Comparison of ENCODE assay signal across 17 cellular contexts in genomic region chr1:159838715-159839114, GRCh38. TPM values are rescaled to one million over a fixed set of nuclear protein-coding genes. Genes with fewer than 3 reads are reported as not detected.
DNase-seq lines count a peak whose midpoint lies in the region; ATAC-seq, FAIRE-seq and TF ChIP-seq lines count a peak whose summit lies in the region.
"Had no signal": no experiment of that assay in that cellular context is flagged by ENCODE, and none has a peak within 500 bp of the region (broad histone marks: within the 10 kb centered on the region; RNA-seq: fewer than 3 reads in every experiment).

No MANE protein-coding gene starts in this region.

- no peak overlapping the region for H3K9ac ChIP-seq in K562 (ENCODE audit: insufficient read depth in 1 of 2, low read depth in 2 of 2, low read length in 2 of 2)

- 0% methylated on average over 1 of the region's 1 CpG for WGBS in K562 (ENCODE audit: insufficient coverage, low coverage, missing lambda C conversion rate)

- peak in 2 of 4 experiments; percentile 13 to 26 for DNase-seq in K562 (ENCODE audit: extremely low read depth in 1 of 4, low spot score in 3 of 4)
- DNase-seq in stimulated activated CD4-positive, alpha-beta T cell treated with anti-CD3 and anti-CD28 coated beads, Interleukin-1b, Interleukin-23, amount 100 ng/mL, for 48 hours: no peak
- no peak for DNase-seq in activated CD4-positive, alpha-beta T cell treated with anti-CD3 and anti-CD28 coated beads, Interleukin-2, amount 10 ng/mL, durations not matched to agents 7 days and 5 days
- no peak for DNase-seq in RKO (ENCODE audit: low spot score)
- no peak for DNase-seq in A172 (ENCODE audit: low spot score)
- DNase-seq: activated CD4-positive, alpha-beta T cell treated with anti-CD3 and anti-CD28 coated beads, Interleukin-2, amount 50 U/mL, for 4 hours; adrenal gland; lower lobe of right lung; NCI-H524; stimulated activated CD4-positive, alpha-beta T cell treated with anti-CD3 and anti-CD28 coated beads, Interleukin-2, amount 100 ng/mL, for 24 hours had no signal

- no peak overlapping the region for H2AFZ ChIP-seq in K562 (ENCODE audit: low read depth, low read length)

- peaks cover 6 to 30% of the 10 kb centered on the region in 2 experiments; a peak in 4 of 5 replicates for H3K27me3 ChIP-seq in K562 (ENCODE audit: control insufficient read depth in 2 of 2, insufficient read depth in 2 of 2, low read length in 2 of 2)
- H3K27me3 ChIP-seq: adrenal gland had no signal

- TF ChIP-seq CTCF in K562 (IDR thresholded peaks at IDR 0.05 in 2 of 3, conservative IDR thresholded peaks at IDR 0.05 in 1 of 3; ENCODE audit: insufficient read depth in 2 of 3, low read depth in 1 of 3, low read length in 3 of 3): no peak

- H3K9me3 ChIP-seq in K562 (replicated peaks; ENCODE audit: control insufficient read depth, insufficient read depth, low read depth, low read length): no peaks in the 10 kb centered on the region
- H3K9me3 ChIP-seq: adrenal gland, lower lobe of right lung had no signal

- FAIRE-seq in K562 (lab: Jason Lieb, UNC): no peak

- no TSS peak for BruUV-seq in K562 (replicated peaks; lab: Mats Ljungman, UMichigan)

- no peak overlapping the region for H3K4me3 Mint-ChIP-seq in activated CD4-positive, alpha-beta T cell treated with anti-CD3 and anti-CD28 coated beads, Interleukin-2, amount 10 ng/mL, durations not matched to agents 7 days and 5 days

- H3K4me3 ChIP-seq in K562: no peak overlapping the region
- H3K4me3 ChIP-seq: adrenal gland, lower lobe of right lung had no signal

- H3K36me3 ChIP-seq in K562 (ENCODE audit: control insufficient read depth, insufficient read depth, low read length): no peaks in the 10 kb centered on the region
- H3K36me3 ChIP-seq: adrenal gland had no signal

- in situ Hi-C loops in K562 (cut with MboI): no loop called here

- CTCF ChIA-PET in K562 (lab: Yijun Ruan, JAX; ENCODE audit: low intra/inter-chr PET ratio): no interaction called here
- CTCF ChIA-PET in activated CD4-positive, alpha-beta T cell treated with anti-CD3 and anti-CD28 coated beads, Interleukin-2, amount 10 ng/mL, durations not matched to agents 7 days and 5 days (lab: Charles Lee): interaction anchor here (1.2 kb wide), 1 partner anchor 58 kb away, joined by 3 read pairs; the partner anchor contains the start of gene DUSP23

- H3K27ac ChIP-seq in K562 (ENCODE audit: extremely low read depth, low read depth, low read length): no peak overlapping the region
- H3K27ac ChIP-seq: adrenal gland, lower lobe of right lung had no signal

- H3K9me3 Mint-ChIP-seq in activated CD4-positive, alpha-beta T cell treated with anti-CD3 and anti-CD28 coated beads, Interleukin-2, amount 10 ng/mL, durations not matched to agents 7 days and 5 days: no peaks in the 10 kb centered on the region

- H3K4me2 ChIP-seq in K562 (ENCODE audit: insufficient read depth, low read length): no peak overlapping the region

- no peaks in the 10 kb centered on the region for H3K27me3 Mint-ChIP-seq in activated CD4-positive, alpha-beta T cell treated with anti-CD3 and anti-CD28 coated beads, Interleukin-2, amount 10 ng/mL, durations not matched to agents 7 days and 5 days

- no peaks in the 10 kb centered on the region for H3K36me3 Mint-ChIP-seq in activated CD4-positive, alpha-beta T cell treated with anti-CD3 and anti-CD28 coated beads, Interleukin-2, amount 10 ng/mL, durations not matched to agents 7 days and 5 days (ENCODE audit: low read depth)

- no peaks in the 10 kb centered on the region for H3K79me2 ChIP-seq in K562 (ENCODE audit: control insufficient read depth, insufficient read depth, low read length)

- peak; percentile 75 for ATAC-seq in GM18868 (IDR thresholded peaks at IDR 0.05; ENCODE audit: unreplicated experiment)
- ATAC-seq in GM21576 (IDR thresholded peaks at IDR 0.05; ENCODE audit: unreplicated experiment): peak; percentile 56
- ATAC-seq in HG03135 (IDR thresholded peaks at IDR 0.05; ENCODE audit: unreplicated experiment): peak; percentile 60
- ATAC-seq in K562: no peak
- ATAC-seq: lower lobe of right lung had no signal

- no peaks in the 10 kb centered on the region for H4K20me1 ChIP-seq in K562 (replicated peaks; ENCODE audit: control insufficient read depth, insufficient read depth, low read length)

- H3K27ac Mint-ChIP-seq in activated CD4-positive, alpha-beta T cell treated with anti-CD3 and anti-CD28 coated beads, Interleukin-2, amount 10 ng/mL, durations not matched to agents 7 days and 5 days: no peak overlapping the region

- TF ChIP-seq POLR2A in K562 (conservative IDR thresholded peaks at IDR 0.05): no peak

- intact Hi-C loops in K562 (cut with micrococcal nuclease): loop anchor here (10.0 kb wide), 1 partner anchor 86 kb away; the partner anchor contains the start of gene TAGLN2

- no peak for TF ChIP-seq RAD21 in K562 (CRISPR knock-in tag; conservative IDR thresholded peaks at IDR 0.05 in 1 of 2, IDR thresholded peaks at IDR 0.05 in 1 of 2)

- peaks cover 0 to 3% of the 10 kb centered on the region in 2 experiments; a peak in 1 of 5 replicates for H3K4me1 ChIP-seq in K562 (replicated peaks in 1 of 2; ENCODE audit: control insufficient read depth in 2 of 2, insufficient read depth in 2 of 2, low read length in 2 of 2)
- H3K4me1 ChIP-seq: adrenal gland, lower lobe of right lung had no signal

- no peaks in the 10 kb centered on the region for H3K9me1 ChIP-seq in K562 (ENCODE audit: control insufficient read depth, insufficient read depth, low read length)

- no peak for TF ChIP-seq EP300 in K562 (IDR thresholded peaks at IDR 0.05; ENCODE audit: low read length)

- POLR2A ChIA-PET in K562 (lab: Yijun Ruan, JAX): interaction anchor here (1.7 kb wide), 1 partner anchor 10 kb away, joined by 5 read pairs; no protein-coding TSS in a partner anchor
- POLR2A ChIA-PET in activated CD4-positive, alpha-beta T cell treated with anti-CD3 and anti-CD28 coated beads, Interleukin-2, amount 10 ng/mL, durations not matched to agents 7 days and 5 days (lab: Charles Lee): no interaction called here

- peaks cover 6% of the 10 kb centered on the region for H3K4me1 Mint-ChIP-seq in activated CD4-positive, alpha-beta T cell treated with anti-CD3 and anti-CD28 coated beads, Interleukin-2, amount 10 ng/mL, durations not matched to agents 7 days and 5 days

RNA-seq across cellular contexts. Expression of gene SLAMF8, which starts 12.0 kb away (rescaled TPM):
- total RNA-seq in K562 (2011; cell fraction: chromatin; rRNA removed; ENCODE audit: low replicate concordance): not detected in 2 replicates
- total RNA-seq in K562 (2011; cell fraction: nucleolus; rRNA removed): not detected in 2 replicates
- not detected in 2 replicates for total RNA-seq in K562 (2011; cell fraction: nucleoplasm; rRNA removed)
- not detected in 2 replicates for total RNA-seq in K562 (2014; rRNA removed)
- total RNA-seq in K562 (2014; rRNA removed; fragmentation: Illumina TruSeq; extraction: Trizol): not detected in 2 replicates
- total RNA-seq in K562 (2015; rRNA removed; fragmentation: Illumina TruSeq; extraction: Trizol): not detected in 2 replicates
- not detected in 2 replicates for total RNA-seq in K562 (2021)
- polyA plus RNA-seq in K562 (2011; rRNA removed): 0.07 TPM in 1 of 2 replicates, not detected in the other
- 0.01 TPM in 1 of 2 replicates, not detected in the other for polyA plus RNA-seq in K562 (2011; cell fraction: cytosol; rRNA removed)
- polyA plus RNA-seq in K562 (2011; cell fraction: nucleus; rRNA removed): not detected in 2 replicates
- not detected in 2 replicates for polyA plus RNA-seq in K562 (2012)
- not detected in 2 replicates for polyA plus RNA-seq in K562 (2014; fragmentation: Illumina TruSeq; extraction: Trizol)
- polyA plus RNA-seq in K562 (2014; fragmentation: Nextera tagmentation; extraction: Ambion mirVana): not detected
- not detected in 2 replicates for polyA plus RNA-seq in K562 (2014; rRNA removed)
- not detected in 2 replicates for polyA minus RNA-seq in K562 (2011; rRNA and poly(A)+ RNA removed)
- polyA minus RNA-seq in K562 (2011; cell fraction: cytosol; rRNA and poly(A)+ RNA removed): not detected in 2 replicates
- not detected in 2 replicates for polyA minus RNA-seq in K562 (2011; cell fraction: nucleus; rRNA and poly(A)+ RNA removed)
- under 1 TPM; 0.47 to 0.89 TPM for total RNA-seq in activated CD4-positive, alpha-beta T cell treated with anti-CD3 and anti-CD28 coated beads, Interleukin-2, amount 10 ng/mL, durations not matched to agents 7 days and 5 days
- 0.48 TPM in 1 of 2 replicates, not detected in the other for total RNA-seq in A172 (2014; rRNA removed; shearing (Covaris generic))
- total RNA-seq: glomerular endothelial cell, osteocyte, SK-MEL-5, temporal lobe had no signal

RNA-seq across cellular contexts. Expression of gene VSIG8, which starts 23.7 kb away (rescaled TPM):
- total RNA-seq in K562 (2011; cell fraction: chromatin; rRNA removed; ENCODE audit: low replicate concordance): not detected in 2 replicates
- total RNA-seq in K562 (2011; cell fraction: nucleolus; rRNA removed): not detected in 2 replicates
- total RNA-seq in K562 (2011; cell fraction: nucleoplasm; rRNA removed): not detected in 2 replicates
- total RNA-seq in K562 (2014; rRNA removed): not detected in 2 replicates
- not detected in 2 replicates for total RNA-seq in K562 (2014; rRNA removed; fragmentation: Illumina TruSeq; extraction: Trizol)
- total RNA-seq in K562 (2015; rRNA removed; fragmentation: Illumina TruSeq; extraction: Trizol): not detected in 2 replicates
- total RNA-seq in K562 (2021): not detected in 2 replicates
- 0.05 TPM in 1 of 2 replicates, not detected in the other for polyA plus RNA-seq in K562 (2011; rRNA removed)
- polyA plus RNA-seq in K562 (2011; cell fraction: cytosol; rRNA removed): 0.07 TPM in 1 of 2 replicates, not detected in the other
- polyA plus RNA-seq in K562 (2011; cell fraction: nucleus; rRNA removed): 0.10 TPM in 1 of 2 replicates, not detected in the other
- not detected in 2 replicates for polyA plus RNA-seq in K562 (2012)
- not detected in 2 replicates for polyA plus RNA-seq in K562 (2014; fragmentation: Illumina TruSeq; extraction: Trizol)
- polyA plus RNA-seq in K562 (2014; fragmentation: Nextera tagmentation; extraction: Ambion mirVana): not detected
- polyA plus RNA-seq in K562 (2014; rRNA removed): not detected in 2 replicates
- polyA minus RNA-seq in K562 (2011; rRNA and poly(A)+ RNA removed): not detected in 2 replicates
- polyA minus RNA-seq in K562 (2011; cell fraction: cytosol; rRNA and poly(A)+ RNA removed): not detected in 2 replicates
- polyA minus RNA-seq in K562 (2011; cell fraction: nucleus; rRNA and poly(A)+ RNA removed): not detected in 2 replicates
- not detected for total RNA-seq in activated CD4-positive, alpha-beta T cell treated with anti-CD3 and anti-CD28 coated beads, Interleukin-2, amount 10 ng/mL, durations not matched to agents 7 days and 5 days
- not detected in 2 replicates for total RNA-seq in A172 (2014; rRNA removed; shearing (Covaris generic))
- total RNA-seq: osteocyte, SK-MEL-5, temporal lobe had no signal

RNA-seq across cellular contexts. Expression of gene FCRL6, which starts 36.6 kb away (rescaled TPM):
- not detected in 2 replicates for total RNA-seq in K562 (2011; cell fraction: chromatin; rRNA removed; ENCODE audit: low replicate concordance)
- not detected in 2 replicates for total RNA-seq in K562 (2011; cell fraction: nucleolus; rRNA removed)
- not detected in 2 replicates for total RNA-seq in K562 (2011; cell fraction: nucleoplasm; rRNA removed)
- total RNA-seq in K562 (2014; rRNA removed): not detected in 2 replicates
- not detected in 2 replicates for total RNA-seq in K562 (2014; rRNA removed; fragmentation: Illumina TruSeq; extraction: Trizol)
- not detected in 2 replicates for total RNA-seq in K562 (2015; rRNA removed; fragmentation: Illumina TruSeq; extraction: Trizol)
- total RNA-seq in K562 (2021): not detected in 2 replicates
- not detected in 2 replicates for polyA plus RNA-seq in K562 (2011; rRNA removed)
- polyA plus RNA-seq in K562 (2011; cell fraction: cytosol; rRNA removed): not detected in 2 replicates
- not detected in 2 replicates for polyA plus RNA-seq in K562 (2011; cell fraction: nucleus; rRNA removed)
- not detected in 2 replicates for polyA plus RNA-seq in K562 (2012)
- polyA plus RNA-seq in K562 (2014; fragmentation: Illumina TruSeq; extraction: Trizol): not detected in 2 replicates
- polyA plus RNA-seq in K562 (2014; fragmentation: Nextera tagmentation; extraction: Ambion mirVana): not detected
- not detected in 2 replicates for polyA plus RNA-seq in K562 (2014; rRNA removed)
- not detected in 2 replicates for polyA minus RNA-seq in K562 (2011; rRNA and poly(A)+ RNA removed)
- polyA minus RNA-seq in K562 (2011; cell fraction: cytosol; rRNA and poly(A)+ RNA removed): not detected in 2 replicates
- polyA minus RNA-seq in K562 (2011; cell fraction: nucleus; rRNA and poly(A)+ RNA removed): not detected in 2 replicates
- under 1 TPM in 1 of 2 experiments, not detected in 1; 0.15 TPM for total RNA-seq in activated CD4-positive, alpha-beta T cell treated with anti-CD3 and anti-CD28 coated beads, Interleukin-2, amount 10 ng/mL, durations not matched to agents 7 days and 5 days
- 0.24 TPM in 1 of 2 replicates, not detected in the other for total RNA-seq in A172 (2014; rRNA removed; shearing (Covaris generic))
- total RNA-seq: glomerular endothelial cell, osteocyte, SK-MEL-5 had no signal

RNA-seq across cellular contexts. Expression of gene DUSP23, which starts 58.0 kb away (rescaled TPM):
- total RNA-seq in K562 (2011; cell fraction: chromatin; rRNA removed; ENCODE audit: low replicate concordance): 1.9 and 3.7 TPM in 2 replicates
- 5.5 and 6.1 TPM in 2 replicates for total RNA-seq in K562 (2011; cell fraction: nucleolus; rRNA removed)
- 2.8 and 3.7 TPM in 2 replicates for total RNA-seq in K562 (2011; cell fraction: nucleoplasm; rRNA removed)
- total RNA-seq in K562 (2014; rRNA removed) (31.8 and 49.6 TPM in 2 replicates), K562 (2014; rRNA removed; fragmentation: Illumina TruSeq; extraction: Trizol) (13.2 and 13.7 TPM in 2 replicates), K562 (2015; rRNA removed; fragmentation: Illumina TruSeq; extraction: Trizol) (15.8 and 19.9 TPM in 2 replicates), K562 (2021) (27.7 and 31.6 TPM in 2 replicates)
- polyA plus RNA-seq in K562 (2011; rRNA removed) (11.2 and 12.9 TPM in 2 replicates), K562 (2014; fragmentation: Illumina TruSeq; extraction: Trizol) (8.7 and 12.9 TPM in 2 replicates), K562 (2014; fragmentation: Nextera tagmentation; extraction: Ambion mirVana) (1 to 10 TPM; 1.0 to 3.0 TPM), K562 (2014; rRNA removed) (34.8 and 36.2 TPM in 2 replicates)
- 14.2 and 49.7 TPM in 2 replicates for polyA plus RNA-seq in K562 (2011; cell fraction: cytosol; rRNA removed)
- 4.7 and 9.0 TPM in 2 replicates for polyA plus RNA-seq in K562 (2011; cell fraction: nucleus; rRNA removed)
- polyA plus RNA-seq in K562 (2012): 26.5 and 33.5 TPM in 2 replicates
- polyA minus RNA-seq in K562 (2011; rRNA and poly(A)+ RNA removed): 1.9 and 2.4 TPM in 2 replicates
- polyA minus RNA-seq in K562 (2011; cell fraction: cytosol; rRNA and poly(A)+ RNA removed): 2.6 and 4.5 TPM in 2 replicates
- 2.4 and 2.7 TPM in 2 replicates for polyA minus RNA-seq in K562 (2011; cell fraction: nucleus; rRNA and poly(A)+ RNA removed)
- total RNA-seq in activated CD4-positive, alpha-beta T cell treated with anti-CD3 and anti-CD28 coated beads, Interleukin-2, amount 10 ng/mL, durations not matched to agents 7 days and 5 days: 10 to 100 TPM; 22.9 to 23.8 TPM
- 123 and 142 TPM in 2 replicates for total RNA-seq in A172 (2014; rRNA removed; shearing (Covaris generic))
